16 cellular contexts compared by ENCODE assay signal in the genomic region with DNA sequence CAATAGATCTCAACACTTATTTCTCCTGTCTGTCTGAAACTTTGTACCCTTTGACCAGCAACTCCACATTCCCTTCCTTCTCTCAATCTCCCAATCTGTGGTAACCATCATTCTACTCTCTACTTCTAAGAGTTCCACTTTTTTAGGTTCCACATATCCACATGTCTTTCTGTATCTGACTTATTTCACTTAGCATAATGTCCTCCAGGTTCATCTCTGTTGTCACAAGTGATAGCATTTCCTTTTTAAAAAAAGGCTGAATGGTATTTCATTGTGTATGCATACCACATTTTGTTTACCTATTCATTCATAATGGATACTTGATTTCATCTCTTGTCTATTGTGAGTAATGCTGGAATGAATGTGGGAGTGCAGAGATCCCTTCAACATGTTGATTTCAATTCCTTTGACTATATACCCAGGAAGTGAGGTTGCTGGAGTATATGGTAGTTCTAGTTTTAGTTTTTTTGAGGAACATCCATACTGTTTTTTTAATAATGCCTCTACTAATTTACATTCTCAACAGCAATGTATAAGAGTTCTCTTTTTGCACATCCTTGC.
"Had no signal": no experiment of that assay in that cellular context is flagged by ENCODE, and none has a peak within 500 bp of the region (broad histone marks: within the 10 kb centered on the region; RNA-seq: fewer than 3 reads in every experiment).

No MANE protein-coding gene starts in this region.

- H3K4me1 ChIP-seq: psoas muscle, sigmoid colon had no signal

- H3K27ac ChIP-seq: psoas muscle, sigmoid colon, VCaP had no signal

- H3K36me3 ChIP-seq: sigmoid colon had no signal

- H3K4me3 ChIP-seq: psoas muscle, sigmoid colon had no signal

- H3K9me3 ChIP-seq: psoas muscle, sigmoid colon had no signal

- ATAC-seq: activated CD8-positive, alpha-beta T cell treated with anti-CD3 and anti-CD28 coated beads, Interleukin-2, amount 10 ng/mL, durations not matched to agents 7 days and 5 days; left ventricle myocardium superior; psoas muscle had no signal

- H3K27me3 ChIP-seq: sigmoid colon had no signal

- DNase-seq: activated CD8-positive, alpha-beta memory T cell treated with anti-CD3 and anti-CD28 coated beads, Interleukin-2, amount 50 U/mL, for 48 hours; activated CD8-positive, alpha-beta T cell treated with anti-CD3 and anti-CD28 coated beads, Interleukin-2, amount 10 ng/mL, durations not matched to agents 7 days and 5 days; activated naive CD8-positive, alpha-beta T cell treated with anti-CD3 and anti-CD28 coated beads, Interleukin-2, amount 10 ng/mL, durations not matched to agents 7 days and 5 days; aorta; caudate nucleus; cortex of kidney; effector memory CD4-positive, alpha-beta T cell; erythroblast; left ventricle myocardium superior; mesendoderm; psoas muscle; sigmoid colon; stimulated activated CD4-positive, alpha-beta T cell treated with anti-CD3 and anti-CD28 coated beads, Interleukin-12 subunit alpha, Interleukin-12 subunit beta, amount 100 ng/mL, for 4 hours; stimulated activated CD4-positive, alpha-beta T cell treated with anti-CD3 and anti-CD28 coated beads, Interleukin-2, amount 100 ng/mL, for 48 hours; T-helper 1 cell had no signal
